21 cellular contexts compared by ENCODE assay signal in the genomic region with DNA sequence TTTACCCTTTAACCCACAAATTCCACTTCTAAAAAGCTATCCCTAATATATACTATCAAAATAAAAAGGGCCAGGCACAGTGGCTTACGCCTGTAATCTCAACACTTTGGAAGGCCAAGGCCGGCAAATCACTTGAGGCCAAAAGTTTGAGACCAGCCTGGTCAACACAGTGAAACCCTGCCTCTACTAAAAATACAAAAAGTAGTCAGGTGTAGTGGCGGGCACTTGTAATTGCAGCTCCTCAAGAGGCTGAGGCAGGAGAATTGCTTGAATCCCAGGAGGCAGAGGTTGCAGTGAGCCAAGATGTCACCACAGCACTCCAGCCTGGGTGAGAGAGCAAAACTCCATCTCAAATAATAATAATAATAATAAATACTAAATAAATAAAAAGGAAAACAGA.
DNase-seq lines count a peak whose midpoint lies in the region; ATAC-seq and TF ChIP-seq lines count a peak whose summit lies in the region.
"Had no signal": no experiment of that assay in that cellular context is flagged by ENCODE, and none has a peak within 500 bp of the region (broad histone marks: within the 10 kb centered on the region; RNA-seq: fewer than 3 reads in every experiment).

No MANE protein-coding gene starts in this region.

- no peaks in the 10 kb centered on the region for H3K4me1 ChIP-seq in mammary epithelial cell (ENCODE audit: insufficient read depth, low read length)

- no peak overlapping the region for H2AFZ ChIP-seq in mammary epithelial cell (ENCODE audit: low read depth, low read length)

- POLR2A ChIA-PET in MCF 10A (lab: Yijun Ruan, JAX), result interaction anchor here (2.1 to 2.7 kb wide), 2 partner anchors 22 to 54 kb away, joined by 9 to 15 read pairs; no protein-coding TSS in a partner anchor
- POLR2A ChIA-PET in WTC11 (lab: Charles Lee), result interaction anchor here (1.0 kb wide), 1 partner anchor 83 kb away, joined by 3 read pairs; a partner anchor contains a TSS

- no peaks in the 10 kb centered on the region for H3K36me3 ChIP-seq in mammary epithelial cell (ENCODE audit: insufficient read depth, low read length)
- H3K36me3 ChIP-seq: esophagus muscularis mucosa had no signal

- CTCF ChIA-PET in MCF 10A (lab: Yijun Ruan, JAX), result interaction anchor here (0.6 to 6.1 kb wide), 4 partner anchors 22 to 748 kb away, joined by 4 to 56 read pairs (median 11); no protein-coding TSS in a partner anchor
- CTCF ChIA-PET in mammary epithelial cell (lab: Charles Lee; ENCODE audit: low non-redundant PET), result interaction anchor here (0.7 kb wide), 1 partner anchor 30 kb away, joined by 4 read pairs; no protein-coding TSS in a partner anchor
- CTCF ChIA-PET in WTC11 (lab: Charles Lee), result interaction anchor here (0.6 to 2.7 kb wide), 11 partner anchors 7 to 72 kb away, joined by 3 to 8 read pairs (median 4); no protein-coding TSS in a partner anchor

- BruUV-seq in MCF 10A (replicated peaks; lab: Mats Ljungman, UMichigan) (no TSS peak), mammary epithelial cell (replicated peaks; lab: Mats Ljungman, UMichigan) (no TSS peak)

- no peak overlapping the region for H3K4me3 Mint-ChIP-seq in MCF 10A (ENCODE audit: unreplicated experiment)
- H3K4me3 Mint-ChIP-seq in WTC11, result no peak overlapping the region
- H3K4me3 Mint-ChIP-seq: activated CD4-positive, alpha-beta memory T cell treated with anti-CD3 and anti-CD28 coated beads for 36 hours had no signal

- H3K27me3 Mint-ChIP-seq in MCF 10A (ENCODE audit: insufficient read depth, unreplicated experiment) (no peaks in the 10 kb centered on the region), WTC11 (ENCODE audit: low read depth) (peaks cover 19% of the 10 kb centered on the region)

- H3K79me2 ChIP-seq in mammary epithelial cell (ENCODE audit: insufficient read depth, low read length), result no peaks in the 10 kb centered on the region

- ATAC-seq in WTC11, result peak; percentile 11; the same call in 1 of the 2 replicates
- ATAC-seq: right cardiac atrium had no signal

- H3K9ac ChIP-seq in mammary epithelial cell (ENCODE audit: insufficient read depth, low read length), result no peak overlapping the region

- dilution Hi-C loops in mammary epithelial cell (cut with HindIII; ENCODE audit: low sequenced_read_pairs), result no loop called here

- H3K27ac Mint-ChIP-seq in MCF 10A (ENCODE audit: low read depth, unreplicated experiment) (no peak overlapping the region), WTC11 (no peak overlapping the region)
- H3K27ac Mint-ChIP-seq: activated CD4-positive, alpha-beta memory T cell treated with anti-CD3 and anti-CD28 coated beads for 36 hours; activated naive CD8-positive, alpha-beta T cell; brain had no signal

- no peak overlapping the region for H3K27ac ChIP-seq in mammary epithelial cell (ENCODE audit: insufficient read depth, low read depth, low read length)
- no peak overlapping the region for H3K27ac ChIP-seq in coronary artery
- H3K27ac ChIP-seq: esophagus muscularis mucosa had no signal

- H3K9me3 ChIP-seq in mammary epithelial cell (replicated peaks; ENCODE audit: insufficient read depth, low read length), result no peaks in the 10 kb centered on the region
- H3K9me3 ChIP-seq: esophagus muscularis mucosa had no signal

- peak; percentile 22 for DNase-seq in MCF 10A (ENCODE audit: unreplicated experiment)
- no peak for DNase-seq in mammary epithelial cell
- DNase-seq in NAMALWA (ENCODE audit: low spot score), result peak; percentile 57
- DNase-seq in WTC11 (ENCODE audit: low spot score), result peak; percentile 28
- DNase-seq in H4 (ENCODE audit: low spot score), result no peak
- DNase-seq in occipital lobe (lab: John Stamatoyannopoulos, UW), result no peak
- DNase-seq in DMS153 treated with DMSO at 0.1 percent for 48 hours (lab: John Stamatoyannopoulos, UW; ENCODE audit: unreplicated experiment), result no peak
- DNase-seq in coronary artery (ENCODE audit: low spot score), result no peak
- DNase-seq: activated CD4-positive, alpha-beta memory T cell treated with anti-CD3 and anti-CD28 coated beads for 36 hours; activated T-cell treated with anti-CD3 and anti-CD28 coated beads, Interleukin-2, amount 50 U/mL, for 48 hours; COR-L47; dermis blood vessel endothelial cell; kidney; midbrain; NCI-H1105; NCI-H226; right cardiac atrium; stimulated activated CD4-positive, alpha-beta T cell treated with anti-CD3 and anti-CD28 coated beads, Interleukin-1b, Interleukin-23, amount 100 ng/mL, for 48 hours had no signal

- H3K4me2 ChIP-seq in mammary epithelial cell (ENCODE audit: insufficient read depth, low read depth, low read length), result no peak overlapping the region

- TF ChIP-seq CTCF in MCF 10A (IDR thresholded peaks at IDR 0.05; ENCODE audit: unreplicated experiment) (peak; percentile 11), mammary epithelial cell (conservative IDR thresholded peaks at IDR 0.05 in 1 of 2, IDR thresholded peaks at IDR 0.05 in 1 of 2; ENCODE audit: extremely low read depth in 1 of 2, insufficient read depth in 1 of 2, low read depth in 1 of 2, low read length in 2 of 2) (peak in 1 of 2 donors; percentile 22), WTC11 (IDR thresholded peaks at IDR 0.05) (no peak), coronary artery (IDR thresholded peaks at IDR 0.05) (no peak)

- 65% methylated on average over 3 of the region's 3 CpGs for WGBS in mammary epithelial cell (ENCODE audit: low coverage, missing lambda C conversion rate)

- H3K9me3 Mint-ChIP-seq in MCF 10A (ENCODE audit: unreplicated experiment) (no peaks in the 10 kb centered on the region), WTC11 (no peaks in the 10 kb centered on the region)
- H3K9me3 Mint-ChIP-seq: activated CD4-positive, alpha-beta memory T cell treated with anti-CD3 and anti-CD28 coated beads for 36 hours had no signal

- H3K4me1 Mint-ChIP-seq in MCF 10A (ENCODE audit: insufficient read depth, unreplicated experiment), result peaks cover 6% of the 10 kb centered on the region
- H3K4me1 Mint-ChIP-seq in WTC11, result peaks cover 6% of the 10 kb centered on the region

- H3K36me3 Mint-ChIP-seq in MCF 10A (ENCODE audit: insufficient read depth, unreplicated experiment), result peaks cover 14% of the 10 kb centered on the region
- H3K36me3 Mint-ChIP-seq in WTC11, result no peaks in the 10 kb centered on the region
- H3K36me3 Mint-ChIP-seq: activated naive CD8-positive, alpha-beta T cell; brain had no signal

- no peaks in the 10 kb centered on the region for H4K20me1 ChIP-seq in mammary epithelial cell (ENCODE audit: insufficient read depth, low read length)

- in situ Hi-C loops in mammary epithelial cell (cut with MboI; ENCODE audit: low sequenced_read_pairs in 2 of 2), result no loop called here

- intact Hi-C loops in MCF 10A (cut with micrococcal nuclease) (no loop called here), mammary epithelial cell (cut with micrococcal nuclease) (no loop called here)

- H3K27me3 ChIP-seq in mammary epithelial cell (ENCODE audit: insufficient read depth, low read length), result no peaks in the 10 kb centered on the region

- no peak overlapping the region for H3K4me3 ChIP-seq in mammary epithelial cell (replicated peaks in 1 of 3; ENCODE audit: insufficient read depth in 1 of 3, low read depth in 2 of 3, low read length in 3 of 3)
- H3K4me3 ChIP-seq in coronary artery, result no peak overlapping the region
- H3K4me3 ChIP-seq: esophagus muscularis mucosa had no signal

TF ChIP-seq in WTC11, 78 proteins besides CTCF, POLR2A, EP300 and RAD21 (continues in another document):
- TF ChIP-seq KAT7 (CRISPR knock-in tag; IDR thresholded peaks at IDR 0.05; ENCODE audit: borderline replicate concordance), result no peak
- no peak for TF ChIP-seq NR3C1 (CRISPR knock-in tag; conservative IDR thresholded peaks at IDR 0.05; ENCODE audit: low read depth)
- TF ChIP-seq, protein P1, sequence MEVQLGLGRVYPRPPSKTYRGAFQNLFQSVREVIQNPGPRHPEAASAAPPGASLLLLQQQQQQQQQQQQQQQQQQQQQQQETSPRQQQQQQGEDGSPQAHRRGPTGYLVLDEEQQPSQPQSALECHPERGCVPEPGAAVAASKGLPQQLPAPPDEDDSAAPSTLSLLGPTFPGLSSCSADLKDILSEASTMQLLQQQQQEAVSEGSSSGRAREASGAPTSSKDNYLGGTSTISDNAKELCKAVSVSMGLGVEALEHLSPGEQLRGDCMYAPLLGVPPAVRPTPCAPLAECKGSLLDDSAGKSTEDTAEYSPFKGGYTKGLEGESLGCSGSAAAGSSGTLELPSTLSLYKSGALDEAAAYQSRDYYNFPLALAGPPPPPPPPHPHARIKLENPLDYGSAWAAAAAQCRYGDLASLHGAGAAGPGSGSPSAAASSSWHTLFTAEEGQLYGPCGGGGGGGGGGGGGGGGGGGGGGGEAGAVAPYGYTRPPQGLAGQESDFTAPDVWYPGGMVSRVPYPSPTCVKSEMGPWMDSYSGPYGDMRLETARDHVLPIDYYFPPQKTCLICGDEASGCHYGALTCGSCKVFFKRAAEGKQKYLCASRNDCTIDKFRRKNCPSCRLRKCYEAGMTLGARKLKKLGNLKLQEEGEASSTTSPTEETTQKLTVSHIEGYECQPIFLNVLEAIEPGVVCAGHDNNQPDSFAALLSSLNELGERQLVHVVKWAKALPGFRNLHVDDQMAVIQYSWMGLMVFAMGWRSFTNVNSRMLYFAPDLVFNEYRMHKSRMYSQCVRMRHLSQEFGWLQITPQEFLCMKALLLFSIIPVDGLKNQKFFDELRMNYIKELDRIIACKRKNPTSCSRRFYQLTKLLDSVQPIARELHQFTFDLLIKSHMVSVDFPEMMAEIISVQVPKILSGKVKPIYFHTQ (CRISPR knock-in tag; IDR thresholded peaks at IDR 0.05), result no peak
- TF ChIP-seq ZNF317 (CRISPR knock-in tag; IDR thresholded peaks at IDR 0.05; ENCODE audit: borderline replicate concordance, low read depth), result no peak
- TF ChIP-seq, protein P2, sequence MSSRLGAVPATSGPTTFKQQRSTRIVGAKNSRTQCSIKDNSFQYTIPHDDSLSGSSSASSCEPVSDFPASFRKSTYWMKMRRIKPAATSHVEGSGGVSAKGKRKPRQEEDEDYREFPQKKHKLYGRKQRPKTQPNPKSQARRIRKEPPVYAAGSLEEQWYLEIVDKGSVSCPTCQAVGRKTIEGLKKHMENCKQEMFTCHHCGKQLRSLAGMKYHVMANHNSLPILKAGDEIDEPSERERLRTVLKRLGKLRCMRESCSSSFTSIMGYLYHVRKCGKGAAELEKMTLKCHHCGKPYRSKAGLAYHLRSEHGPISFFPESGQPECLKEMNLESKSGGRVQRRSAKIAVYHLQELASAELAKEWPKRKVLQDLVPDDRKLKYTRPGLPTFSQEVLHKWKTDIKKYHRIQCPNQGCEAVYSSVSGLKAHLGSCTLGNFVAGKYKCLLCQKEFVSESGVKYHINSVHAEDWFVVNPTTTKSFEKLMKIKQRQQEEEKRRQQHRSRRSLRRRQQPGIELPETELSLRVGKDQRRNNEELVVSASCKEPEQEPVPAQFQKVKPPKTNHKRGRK (CRISPR knock-in tag; IDR thresholded peaks at IDR 0.05; ENCODE audit: borderline replicate concordance), result no peak
- no peak for TF ChIP-seq ZNF263 (CRISPR knock-in tag; IDR thresholded peaks at IDR 0.05; ENCODE audit: low read depth)
- TF ChIP-seq ATF1 (CRISPR knock-in tag; IDR thresholded peaks at IDR 0.05), result no peak

Comparison
In these comparisons a context has a peak if more than half of its experiments do, and no peak if none do; other contexts are left out.
1. DNase-seq: peak in MCF 10A (single experiment), NAMALWA (single experiment) and WTC11 (single experiment); none in mammary epithelial cell (single experiment), H4 (single experiment), occipital lobe (single experiment), DMS153 treated with DMSO at 0.1 percent for 48 hours (single experiment) and coronary artery (single experiment).